Comparison of ENCODE assay signal across 26 cellular contexts in genomic region chr1:201898240-201898894, GRCh38. TPM values are rescaled to one million over a fixed set of nuclear protein-coding genes. Genes with fewer than 3 reads are reported as not detected.
DNase-seq lines count a peak whose midpoint lies in the region; ATAC-seq and TF ChIP-seq lines count a peak whose summit lies in the region.
"Had no signal": no experiment of that assay in that cellular context is flagged by ENCODE, and none has a peak within 500 bp of the region (broad histone marks: within the 10 kb centered on the region; RNA-seq: fewer than 3 reads in every experiment).

No MANE protein-coding gene starts in this region.

- H3K4me1 ChIP-seq in IMR-90 (ENCODE audit: control insufficient read depth, insufficient read depth, low read length) (peaks cover 21% of the 10 kb centered on the region), tibial artery (peaks cover 6 to 97% (median 83%) of the 10 kb centered on the region in 4 donors)

- H3K79me1 ChIP-seq in IMR-90 (ENCODE audit: low read depth in 1 of 2, low read length in 2 of 2), result peaks cover 17 to 39% of the 10 kb centered on the region in 2 experiments

- no peak for TF ChIP-seq CTCF in IMR-90 (conservative IDR thresholded peaks at IDR 0.05; ENCODE audit: low read depth, low read length)
- no peak for TF ChIP-seq CTCF in chondrocyte (IDR thresholded peaks at IDR 0.05)
- no peak for TF ChIP-seq CTCF in osteocyte (IDR thresholded peaks at IDR 0.05)
- no peak for TF ChIP-seq CTCF in tibial artery (IDR thresholded peaks at IDR 0.05)
- TF ChIP-seq CTCF in CD14-positive monocyte (IDR thresholded peaks at IDR 0.05), result no peak

- H2AK9ac ChIP-seq in IMR-90 (replicated peaks; ENCODE audit: low read depth, low read length, poor library complexity), result no peak overlapping the region

- H2AFZ ChIP-seq in IMR-90 (replicated peaks; ENCODE audit: low read length, poor library complexity), result no peak overlapping the region

- dilution Hi-C loops in IMR-90 (cut with HindIII; ENCODE audit: low sequenced_read_pairs, unreplicated experiment), result no loop called here

- peaks cover 80% of the 10 kb centered on the region for H3K4me1 Mint-ChIP-seq in chondrocyte (ENCODE audit: low read depth)
- H3K4me1 Mint-ChIP-seq in osteocyte (ENCODE audit: unreplicated experiment), result peaks cover 38% of the 10 kb centered on the region
- H3K4me1 Mint-ChIP-seq in CD14-positive monocyte, result peaks cover 6% of the 10 kb centered on the region
- peaks cover 9% of the 10 kb centered on the region for H3K4me1 Mint-ChIP-seq in activated T-cell treated with anti-CD3 and anti-CD28 coated beads, Interleukin-2, amount 50 U/mL, for 72 hours (ENCODE audit: low read depth)

- H2BK120ac ChIP-seq in IMR-90 (ENCODE audit: low read depth, low read length), result peak overlapping the region; percentile 87; the same call in 1 of the 2 replicates

- H3K36me3 Mint-ChIP-seq in chondrocyte (ENCODE audit: low read depth) (peaks cover 24% of the 10 kb centered on the region), osteocyte (ENCODE audit: unreplicated experiment) (peaks cover 12% of the 10 kb centered on the region), CD14-positive monocyte (no peaks in the 10 kb centered on the region)
- no peaks in the 10 kb centered on the region for H3K36me3 Mint-ChIP-seq in activated T-cell treated with anti-CD3 and anti-CD28 coated beads, Interleukin-2, amount 50 U/mL, for 72 hours (ENCODE audit: insufficient read depth in 2 of 2)
- H3K36me3 Mint-ChIP-seq: activated naive CD4-positive, alpha-beta T cell treated with anti-CD3 and anti-CD28 coated beads, Interleukin-2, amount 50 U/mL, for 72 hours; immature natural killer cell; memory B cell; stimulated activated memory B cell treated with anti-CD40 and anti-IgM and Interleukin-4, amounts not matched to agents 10 μg/mL and 1 μg/mL and 100 μg/mL, for 72 hours had no signal

- H3K27ac Mint-ChIP-seq in chondrocyte (ENCODE audit: unreplicated experiment) (peak overlapping the region; percentile 55), osteocyte (ENCODE audit: unreplicated experiment) (peak overlapping the region; percentile 28), CD14-positive monocyte (no peak overlapping the region)
- no peak overlapping the region for H3K27ac Mint-ChIP-seq in activated T-cell treated with anti-CD3 and anti-CD28 coated beads, Interleukin-2, amount 50 U/mL, for 72 hours
- H3K27ac Mint-ChIP-seq: activated CD8-positive, alpha-beta T cell treated with anti-CD3 and anti-CD28 coated beads for 36 hours; immature natural killer cell; stimulated activated memory B cell treated with anti-CD40 and anti-IgM and Interleukin-4, amounts not matched to agents 10 μg/mL and 1 μg/mL and 100 μg/mL, for 72 hours had no signal

- H2BK5ac ChIP-seq in IMR-90 (ENCODE audit: low read depth, low read length, poor library complexity, severe bottlenecking), result peak overlapping the region; percentile 83

- peak overlapping the region; percentile 77; the same call in 1 of the 3 replicates for H2BK15ac ChIP-seq in IMR-90 (ENCODE audit: low read depth, low read length)

- H4K5ac ChIP-seq in IMR-90 (ENCODE audit: low read depth, low read length), result no peak overlapping the region

- H4K8ac ChIP-seq in IMR-90 (ENCODE audit: low read depth in 2 of 2, low read length in 2 of 2), result peak overlapping the region in 1 of 2 experiments; percentile 85; a peak in 2 of 4 replicates

- no peak overlapping the region for H3K18ac ChIP-seq in IMR-90 (ENCODE audit: low read depth, low read length)

- peak overlapping the region; percentile 78 for H4K91ac ChIP-seq in IMR-90 (ENCODE audit: insufficient read depth, low read depth, low read length)

- in situ Hi-C loops in IMR-90 (cut with MboI; ENCODE audit: low sequenced_read_pairs), result loop anchor here (5.0 to 10.0 kb wide), 2 partner anchors 69 to 226 kb away; partner anchors contain the start of gene GPR37L1

- H3K27me3 Mint-ChIP-seq in chondrocyte (ENCODE audit: low read depth) (no peaks in the 10 kb centered on the region), osteocyte (ENCODE audit: unreplicated experiment) (no peaks in the 10 kb centered on the region), CD14-positive monocyte (ENCODE audit: low read depth in 3 of 3) (peaks cover 2 to 3% (median 3%) of the 10 kb centered on the region in 3 donors)
- peaks cover 9% of the 10 kb centered on the region for H3K27me3 Mint-ChIP-seq in activated T-cell treated with anti-CD3 and anti-CD28 coated beads, Interleukin-2, amount 50 U/mL, for 72 hours (ENCODE audit: low read depth)

- peaks cover 12% of the 10 kb centered on the region for H3K9me1 ChIP-seq in IMR-90 (ENCODE audit: insufficient read depth, low read length)

- H3K56ac ChIP-seq in IMR-90 (ENCODE audit: extremely low read depth, insufficient read depth, low read length), result no peak overlapping the region

- H2BK20ac ChIP-seq in IMR-90 (ENCODE audit: low read depth, low read length), result 0 out of 2 replicates have a peak overlapping the region, but pooled peaks have one; percentile 1

- no peaks in the 10 kb centered on the region for H3K9me3 Mint-ChIP-seq in chondrocyte (ENCODE audit: low read depth)
- no peaks in the 10 kb centered on the region for H3K9me3 Mint-ChIP-seq in osteocyte (ENCODE audit: unreplicated experiment)
- peaks cover 0 to 1% (median 0%) of the 10 kb centered on the region in 7 donors for H3K9me3 Mint-ChIP-seq in CD14-positive monocyte
- no peaks in the 10 kb centered on the region for H3K9me3 Mint-ChIP-seq in activated T-cell treated with anti-CD3 and anti-CD28 coated beads, Interleukin-2, amount 50 U/mL, for 72 hours
- H3K9me3 Mint-ChIP-seq: activated CD8-positive, alpha-beta T cell treated with anti-CD3 and anti-CD28 coated beads for 36 hours; activated naive CD4-positive, alpha-beta T cell treated with anti-CD3 and anti-CD28 coated beads, Interleukin-2, amount 50 U/mL, for 72 hours; immature natural killer cell; memory B cell; stimulated activated memory B cell treated with anti-CD40 and anti-IgM and Interleukin-4, amounts not matched to agents 10 μg/mL and 1 μg/mL and 100 μg/mL, for 72 hours had no signal

- no CpG with 5 or more reads among the region's 4 CpGs for WGBS in IMR-90 (ENCODE audit: extremely low coverage in 2 of 2, insufficient read length in 1 of 2), 2 experiments

- intact Hi-C loops in IMR-90 (cut with micrococcal nuclease), result no loop called here
- intact Hi-C loops in tibial artery (cut with DNase I; ENCODE audit: low total_unique reads), result loop anchor here (5.0 kb wide), 2 partner anchors 44 to 74 kb away; no protein-coding TSS in a partner anchor
- intact Hi-C loops in CD14-positive monocyte (cut with micrococcal nuclease), result loop anchor here in 1 of 2 donors (5.0 kb wide), 1 partner anchor 74 kb away; no protein-coding TSS in a partner anchor

- H3K27me3 ChIP-seq in IMR-90 (ENCODE audit: control insufficient read depth, insufficient read depth, low read length) (no peaks in the 10 kb centered on the region), tibial artery (no peaks in the 10 kb centered on the region)
- H3K27me3 ChIP-seq: BLaER1, suprapubic skin had no signal

- H3K4me3 ChIP-seq in IMR-90 (ENCODE audit: insufficient read depth, low read depth, low read length) (no peak overlapping the region), tibial artery (no peak overlapping the region)
- H3K4me3 ChIP-seq: BLaER1, GM12878, suprapubic skin had no signal

- ATAC-seq in IMR-90 (ENCODE audit: low read depth) (no peak), GM18505 (IDR thresholded peaks at IDR 0.05; ENCODE audit: unreplicated experiment) (no peak)
- no peak for ATAC-seq in activated T-cell treated with anti-CD3 and anti-CD28 coated beads, Interleukin-2, amount 50 U/mL, for 72 hours (replicated peaks in 1 of 2)
- ATAC-seq: activated CD8-positive, alpha-beta T cell treated with anti-CD3 and anti-CD28 coated beads for 36 hours; activated naive CD4-positive, alpha-beta T cell treated with anti-CD3 and anti-CD28 coated beads, Interleukin-2, amount 50 U/mL, for 72 hours; GM12878; HCT116; left cardiac atrium had no signal

- H2AK5ac ChIP-seq in IMR-90 (ENCODE audit: low read depth, low read length), result peak overlapping the region; percentile 86; the same call in 1 of the 2 replicates

- TF ChIP-seq POLR2A in IMR-90 (IDR thresholded peaks at IDR 0.05; ENCODE audit: low read depth, low read length) (no peak), GM18505 (IDR thresholded peaks at IDR 0.05; ENCODE audit: borderline replicate concordance, extremely low read depth, insufficient read depth, insufficient read length) (no peak)

- H3K36me3 ChIP-seq in IMR-90 (ENCODE audit: control insufficient read depth, insufficient read depth, low read length) (peaks cover 36% of the 10 kb centered on the region), tibial artery (peaks cover 37 to 44% (median 39%) of the 10 kb centered on the region in 3 donors)
- H3K36me3 ChIP-seq: BLaER1, suprapubic skin had no signal

- no peak overlapping the region for H3K4me2 ChIP-seq in IMR-90 (ENCODE audit: low read depth, low read length)
- H3K4me2 ChIP-seq: BLaER1 had no signal

- no peak overlapping the region; the same call in 1 of the 2 replicates for H3K14ac ChIP-seq in IMR-90 (replicated peaks; ENCODE audit: low read depth, low read length)

- peak overlapping the region; percentile 88; the same call in 1 of the 2 replicates for H3K4ac ChIP-seq in IMR-90 (ENCODE audit: low read depth, low read length)

- CTCF ChIA-PET in IMR-90 (lab: Yijun Ruan, JAX), result interaction anchor here (1.4 to 3.5 kb wide), 2 partner anchors 47 to 75 kb away, joined by 9 to 27 read pairs; partner anchors contain the start of gene LMOD1

- H3K4me3 Mint-ChIP-seq in chondrocyte (ENCODE audit: unreplicated experiment), result no peak overlapping the region
- no peak overlapping the region for H3K4me3 Mint-ChIP-seq in osteocyte (ENCODE audit: unreplicated experiment)
- no peak overlapping the region for H3K4me3 Mint-ChIP-seq in CD14-positive monocyte
- no peak overlapping the region for H3K4me3 Mint-ChIP-seq in activated T-cell treated with anti-CD3 and anti-CD28 coated beads, Interleukin-2, amount 50 U/mL, for 72 hours
- H3K4me3 Mint-ChIP-seq: activated CD8-positive, alpha-beta T cell treated with anti-CD3 and anti-CD28 coated beads for 36 hours; memory B cell; stimulated activated memory B cell treated with anti-CD40 and anti-IgM and Interleukin-4, amounts not matched to agents 10 μg/mL and 1 μg/mL and 100 μg/mL, for 72 hours had no signal

- DNase-seq in IMR-90 (no peak), chondrocyte (ENCODE audit: low spot score) (no peak), osteocyte (ENCODE audit: extremely low spot score, unreplicated experiment) (no peak), tibial artery (no peak), CD14-positive monocyte (ENCODE audit: low spot score) (no peak)
- no peak for DNase-seq in activated T-cell treated with anti-CD3 and anti-CD28 coated beads, Interleukin-2, amount 50 U/mL, for 72 hours
- DNase-seq: activated CD8-positive, alpha-beta T cell treated with anti-CD3 and anti-CD28 coated beads for 36 hours; activated effector memory CD4-positive, alpha-beta T cell treated with Interleukin-2 at 50 U/mL for 16 hours; amygdala; effector CD8-positive, alpha-beta T cell; immature natural killer cell; Karpas-422; left cardiac atrium; NCI-H1417 treated with DMSO at 0.1 percent for 48 hours; NCI-H2029 treated with DMSO at 0.1 percent for 48 hours; NCI-H524 treated with DMSO at 0.1 percent for 48 hours; SHP77 had no signal

- no TSS peak for BruUV-seq in IMR-90 (replicated peaks; lab: Mats Ljungman, UMichigan)

- H3K9me3 ChIP-seq in IMR-90 (ENCODE audit: control insufficient read depth, insufficient read depth, low read length) (no peaks in the 10 kb centered on the region), tibial artery (no peaks in the 10 kb centered on the region)
- H3K9me3 ChIP-seq: BLaER1, suprapubic skin had no signal

- TF ChIP-seq RAD21 in IMR-90 (IDR thresholded peaks at IDR 0.05; ENCODE audit: low read length), result no peak

- H4K20me1 ChIP-seq in IMR-90 (ENCODE audit: insufficient read depth, low read length), result no peaks in the 10 kb centered on the region
- H4K20me1 ChIP-seq: BLaER1 had no signal

- no peak overlapping the region for H3K23ac ChIP-seq in IMR-90 (ENCODE audit: low read depth, low read length)

- H3K27ac ChIP-seq in IMR-90 (ENCODE audit: insufficient read depth, low read length) (peak overlapping the region; percentile 30), tibial artery (peak overlapping the region; percentile 76 to 95)
- H3K27ac ChIP-seq: BLaER1, suprapubic skin had no signal

- POLR2A ChIA-PET in IMR-90 (lab: Charles Lee; ENCODE audit: unreplicated experiment), result no interaction called here

- H3K9ac ChIP-seq in IMR-90 (ENCODE audit: low read depth, low read length), result no peak overlapping the region; the same call in 1 of the 2 replicates
- H3K9ac ChIP-seq: BLaER1 had no signal

RNA-seq across cellular contexts. Expression of gene SHISA4, which starts 9.7 kb away (rescaled TPM):
- 10.0 and 11.1 TPM in 2 replicates for total RNA-seq in IMR-90 (2012; rRNA removed)
- polyA plus RNA-seq in IMR-90 (2012; rRNA removed), result 34.8 and 47.8 TPM in 2 replicates
- 29.9 and 53.0 TPM in 2 replicates for polyA plus RNA-seq in IMR-90 (2012; cell fraction: cytosol; rRNA removed)
- polyA plus RNA-seq in IMR-90 (2012; cell fraction: nucleus; rRNA removed; ENCODE audit: low replicate concordance), result 15.0 and 28.3 TPM in 2 replicates
- 29.7 to 39.1 TPM (median 37.7 TPM) in 3 replicates for total RNA-seq in chondrocyte
- total RNA-seq in osteocyte, result 31.4 and 32.1 TPM in 2 replicates
- polyA plus RNA-seq in CD14-positive monocyte, result 1 to 10 TPM; 1.5 to 2.3 TPM
- total RNA-seq in activated T-cell treated with anti-CD3 and anti-CD28 coated beads, Interleukin-2, amount 50 U/mL, for 72 hours, result under 1 TPM; 0.94 to 0.97 TPM
- total RNA-seq: GM12878 had no signal

RNA-seq across cellular contexts. Expression of gene LMOD1, which starts 48.0 kb away (rescaled TPM):
- total RNA-seq in IMR-90 (2012; rRNA removed) (44.4 and 53.2 TPM in 2 replicates), chondrocyte (17.7 to 83.6 TPM (median 80.5 TPM) in 3 replicates), osteocyte (15.1 and 15.9 TPM in 2 replicates)
- polyA plus RNA-seq in IMR-90 (2012; rRNA removed) (48.6 and 51.7 TPM in 2 replicates), CD14-positive monocyte (not detected)
- polyA plus RNA-seq in IMR-90 (2012; cell fraction: cytosol; rRNA removed), result 25.9 and 44.1 TPM in 2 replicates
- polyA plus RNA-seq in IMR-90 (2012; cell fraction: nucleus; rRNA removed; ENCODE audit: low replicate concordance), result 52.3 and 60.1 TPM in 2 replicates
- total RNA-seq in activated T-cell treated with anti-CD3 and anti-CD28 coated beads, Interleukin-2, amount 50 U/mL, for 72 hours, result not detected
- total RNA-seq: activated CD8-positive, alpha-beta T cell treated with anti-CD3 and anti-CD28 coated beads for 36 hours; activated naive CD4-positive, alpha-beta T cell treated with anti-CD3 and anti-CD28 coated beads, Interleukin-2, amount 50 U/mL, for 72 hours; T-helper 2 cell treated with Interferon-gamma antibody and Interleukin-4, amounts not matched to agents 100 ng/mL and 5 ng/mL, for 36 hours had no signal
- polyA plus RNA-seq: GM12878, immature natural killer cell had no signal

RNA-seq across cellular contexts. Expression of gene TIMM17A, which starts 56.9 kb away (rescaled TPM):
- total RNA-seq in IMR-90 (2012; rRNA removed), result 87.3 and 114 TPM in 2 replicates
- polyA plus RNA-seq in IMR-90 (2012; rRNA removed), result 66.4 and 80.4 TPM in 2 replicates
- 12.3 and 24.1 TPM in 2 replicates for polyA plus RNA-seq in IMR-90 (2012; cell fraction: cytosol; rRNA removed)
- 11.6 and 52.0 TPM in 2 replicates for polyA plus RNA-seq in IMR-90 (2012; cell fraction: nucleus; rRNA removed; ENCODE audit: low replicate concordance)
- 62.5 to 69.6 TPM (median 68.5 TPM) in 3 replicates for total RNA-seq in chondrocyte
- total RNA-seq in osteocyte, result 48.0 and 50.8 TPM in 2 replicates
- 10 to 100 TPM; 45.4 to 50.3 TPM for polyA plus RNA-seq in CD14-positive monocyte
- total RNA-seq in activated T-cell treated with anti-CD3 and anti-CD28 coated beads, Interleukin-2, amount 50 U/mL, for 72 hours, result 10 to 100 TPM; 34.4 to 40.1 TPM

Comparison
In these comparisons a context has a peak if more than half of its experiments do, and no peak if none do; other contexts are left out.
1. H3K27ac Mint-ChIP-seq: peak in chondrocyte (single experiment) and osteocyte (single experiment); none in CD14-positive monocyte (0 of 7) and activated T-cell treated with anti-CD3 and anti-CD28 coated beads, Interleukin-2, amount 50 U/mL, for 72 hours (single experiment).
2. RNA of gene LMOD1, which starts 48.0 kb away (total RNA-seq): 17.7 to 83.6 TPM in chondrocyte, 44.4 to 53.2 TPM in IMR-90 and 15.1 to 15.9 TPM in osteocyte; not detected in activated T-cell treated with anti-CD3 and anti-CD28 coated beads, Interleukin-2, amount 50 U/mL, for 72 hours; every median in the first group is over 10 times any median in the second.